Comparison of ENCODE assay signal across 3 cellular contexts in genomic region chr10:71296811-71297210, GRCh38. TPM values are rescaled to one million over a fixed set of nuclear protein-coding genes. Genes with fewer than 3 reads are reported as not detected.
A peak's percentile ranks its signal among the peaks of the same experiment; 100 is the strongest.
DNase-seq lines count a peak whose midpoint lies in the region; ATAC-seq, FAIRE-seq and TF ChIP-seq lines count a peak whose summit lies in the region.
"Not testable (repeated sequence)": the region's sequence is repeated elsewhere in the genome, so short reads cannot be mapped to it uniquely, and the experiment has no call there.

No MANE protein-coding gene starts in this region.

- not testable (repeated sequence) for H2BK12ac ChIP-seq in trophoblast cell (ENCODE audit: low read length)

- not testable (repeated sequence) for H4K91ac ChIP-seq in trophoblast cell (ENCODE audit: low read depth, low read length)

- peaks cover 17% of the 10 kb centered on the region for H3K4me1 ChIP-seq in keratinocyte (ENCODE audit: control insufficient read depth, extremely low read depth, insufficient read depth, low read length)
- peaks cover 15% of the 10 kb centered on the region for H3K4me1 ChIP-seq in lower lobe of right lung
- not testable (repeated sequence) for H3K4me1 ChIP-seq in trophoblast cell (ENCODE audit: control insufficient read depth in 1 of 2, insufficient read depth in 2 of 2, low read length in 2 of 2)

- not testable (repeated sequence) for H3K27ac ChIP-seq in keratinocyte (ENCODE audit: control insufficient read depth, insufficient read depth, low read length); lower lobe of right lung; trophoblast cell (ENCODE audit: low read depth, low read length)

- H2BK5ac ChIP-seq in trophoblast cell (ENCODE audit: low read depth, low read length, poor library complexity) = not testable (repeated sequence)

- H2AK5ac ChIP-seq in trophoblast cell (ENCODE audit: low read length) = not testable (repeated sequence)

- intact Hi-C loops in lower lobe of right lung (cut with DNase I) = not testable (repeated sequence)

- not testable (repeated sequence) for H3K9me3 ChIP-seq in keratinocyte (ENCODE audit: control insufficient read depth, low read depth, low read length); lower lobe of right lung; trophoblast cell (ENCODE audit: insufficient read depth, low read depth, low read length)

- not testable (repeated sequence) for H2BK120ac ChIP-seq in trophoblast cell (ENCODE audit: insufficient read depth, low read length, poor library complexity)

- FAIRE-seq in keratinocyte (lab: Jason Lieb, UNC) = not testable (repeated sequence)

- dilution Hi-C loops in keratinocyte (cut with MboI; ENCODE audit: extremely low pct_ligation_motif_present, low sequenced_read_pairs) = not testable (repeated sequence)

- no CpG with 5 or more reads among the region's 13 CpGs for WGBS in trophoblast cell (ENCODE audit: extremely low coverage, insufficient coverage, insufficient read length)

- not testable (repeated sequence) for H3K4me3 ChIP-seq in keratinocyte (ENCODE audit: control insufficient read depth in 2 of 3, extremely low read depth in 1 of 3, insufficient read depth in 2 of 3, low read depth in 1 of 3, low read length in 3 of 3); lower lobe of right lung
- peak overlapping the region; percentile 26 for H3K4me3 ChIP-seq in trophoblast cell (ENCODE audit: low read depth, low read length)

- not testable (repeated sequence) for H3K79me1 ChIP-seq in trophoblast cell (ENCODE audit: low read length)

- H3K9me1 ChIP-seq in keratinocyte (ENCODE audit: control insufficient read depth, extremely low read depth, insufficient read depth, low read length) = not testable (repeated sequence)

- not testable (repeated sequence) for H3K36me3 ChIP-seq in keratinocyte (ENCODE audit: control insufficient read depth in 2 of 2, extremely low read depth in 1 of 2, insufficient read depth in 2 of 2, low read length in 2 of 2)
- H3K36me3 ChIP-seq in lower lobe of right lung (peaks cover 54% of the 10 kb centered on the region), trophoblast cell (ENCODE audit: control insufficient read depth in 1 of 2, insufficient read depth in 2 of 2, low read length in 2 of 2) (peaks cover 86 to 93% of the 10 kb centered on the region in 2 experiments)

- not testable (repeated sequence) for H3K14ac ChIP-seq in trophoblast cell (ENCODE audit: low read length)

- not testable (repeated sequence) for H3K79me2 ChIP-seq in keratinocyte (ENCODE audit: control insufficient read depth, insufficient read depth, low read length); trophoblast cell (ENCODE audit: control insufficient read depth, insufficient read depth, low read length, poor library complexity)

- not testable (repeated sequence) for H4K8ac ChIP-seq in trophoblast cell (ENCODE audit: low read depth, low read length)

- not testable (repeated sequence) for H3K23ac ChIP-seq in trophoblast cell (ENCODE audit: low read length)

- DNase-seq in keratinocyte (ENCODE audit: low read depth, low spot score); trophoblast cell: not testable (repeated sequence)
- peak; percentile 19 for DNase-seq in lower lobe of right lung

- not testable (repeated sequence) for H3K9ac ChIP-seq in keratinocyte (ENCODE audit: control insufficient read depth, extremely low read depth, insufficient read depth, low read length); trophoblast cell (ENCODE audit: low read length)

- not testable (repeated sequence) for H4K12ac ChIP-seq in trophoblast cell (ENCODE audit: low read depth, low read length)

- not testable (repeated sequence) for H3K18ac ChIP-seq in trophoblast cell (ENCODE audit: low read length)

- H2AFZ ChIP-seq in keratinocyte (ENCODE audit: control insufficient read depth, low read length) = peak overlapping the region; percentile 19
- not testable (repeated sequence) for H2AFZ ChIP-seq in trophoblast cell (ENCODE audit: insufficient read depth, low read length, poor library complexity)

- not testable (repeated sequence) for ATAC-seq in lower lobe of right lung

- H4K20me1 ChIP-seq in keratinocyte (ENCODE audit: control insufficient read depth, extremely low read depth, insufficient read depth, low read length) = not testable (repeated sequence)

- TF ChIP-seq CTCF in keratinocyte (optimal IDR thresholded peaks at IDR 0.05 in 1 of 3, IDR thresholded peaks at IDR 0.05 in 1 of 3, conservative IDR thresholded peaks at IDR 0.05 in 1 of 3; ENCODE audit: extremely low read depth in 1 of 3, insufficient read depth in 2 of 3, low read length in 3 of 3); lower lobe of right lung (IDR thresholded peaks at IDR 0.05): not testable (repeated sequence)

- H3K4ac ChIP-seq in trophoblast cell (ENCODE audit: low read depth, low read length) = not testable (repeated sequence)

- H3K4me2 ChIP-seq in keratinocyte (ENCODE audit: control insufficient read depth, extremely low read depth, insufficient read depth, low read depth, low read length); trophoblast cell (ENCODE audit: low read length): not testable (repeated sequence)

- not testable (repeated sequence) for H3K27me3 ChIP-seq in keratinocyte (ENCODE audit: control insufficient read depth, extremely low read depth, insufficient read depth, low read length); lower lobe of right lung (ENCODE audit: low read depth); trophoblast cell (ENCODE audit: insufficient read depth, low read length)

RNA-seq across cellular contexts. Expression of gene SLC29A3, which starts 22.2 kb away (rescaled TPM):
- polyA plus RNA-seq in keratinocyte = 0.29 to 0.76 TPM (median 0.52 TPM) in 3 replicates
- not detected for polyA plus RNA-seq in keratinocyte (2011; ENCODE audit: low read depth)
- 0.56 and 0.58 TPM in 2 replicates for polyA plus RNA-seq in keratinocyte (2011; cell fraction: cytosol; rRNA removed)
- polyA plus RNA-seq in keratinocyte (2011; cell fraction: nucleus; rRNA removed) = 1.3 and 1.5 TPM in 2 replicates
- 0.61 and 1.1 TPM in 2 replicates for polyA plus RNA-seq in keratinocyte (2012; ENCODE audit: low replicate concordance)
- 0.64 to 1.4 TPM (median 1.3 TPM) in 3 replicates for polyA minus RNA-seq in keratinocyte
- not detected for polyA minus RNA-seq in keratinocyte (2011; cell fraction: cytosol; rRNA and poly(A)+ RNA removed)
- polyA minus RNA-seq in keratinocyte (2011; cell fraction: nucleus; rRNA and poly(A)+ RNA removed) = 1.1 and 1.4 TPM in 2 replicates
- total RNA-seq in lower lobe of right lung = 13.2 TPM
- 6.4 and 6.8 TPM in 2 replicates for polyA plus RNA-seq in trophoblast cell (2013)
